24 cellular contexts compared by ENCODE assay signal in the genomic region with DNA sequence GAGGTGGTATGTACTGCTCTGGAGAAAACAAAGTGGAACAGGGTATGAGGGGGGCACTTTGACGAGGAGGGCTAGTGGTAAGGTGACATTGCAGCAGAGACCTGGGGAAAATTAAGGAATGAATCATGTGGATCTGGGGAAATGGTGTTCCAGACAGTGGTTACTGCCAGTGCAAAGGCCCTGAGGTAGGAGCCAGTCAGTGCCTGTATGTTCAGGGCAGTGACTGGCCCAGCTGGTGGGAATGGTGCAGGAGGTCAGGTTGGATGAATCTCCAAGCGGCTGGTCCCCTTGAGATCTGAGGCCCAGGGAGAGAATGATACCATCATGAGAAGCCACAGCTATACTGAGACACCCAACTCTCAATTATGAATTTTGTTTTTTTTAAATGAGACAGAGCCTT. TPM values are rescaled to one million over a fixed set of nuclear protein-coding genes. Genes with fewer than 3 reads are reported as not detected.
A peak's percentile ranks its signal among the peaks of the same experiment; 100 is the strongest.
DNase-seq lines count a peak whose midpoint lies in the region; ATAC-seq, FAIRE-seq and TF ChIP-seq lines count a peak whose summit lies in the region.
"Had no signal": no experiment of that assay in that cellular context is flagged by ENCODE, and none has a peak within 500 bp of the region (broad histone marks: within the 10 kb centered on the region; RNA-seq: fewer than 3 reads in every experiment).

No MANE protein-coding gene starts in this region.

- peaks cover 19% of the 10 kb centered on the region for H3K36me3 Mint-ChIP-seq in activated naive CD8-positive, alpha-beta T cell
- peaks cover 55% of the 10 kb centered on the region for H3K36me3 Mint-ChIP-seq in activated naive CD8-positive, alpha-beta T cell treated with anti-CD3 and anti-CD28 coated beads for 36 hours
- H3K36me3 Mint-ChIP-seq in stimulated activated memory B cell treated with anti-CD40 and anti-IgM and Interleukin-4, amounts not matched to agents 10 μg/mL and 1 μg/mL and 100 μg/mL, for 72 hours: peaks cover 36% of the 10 kb centered on the region
- no peaks in the 10 kb centered on the region for H3K36me3 Mint-ChIP-seq in nephron progenitor cell (ENCODE audit: low read depth)

- H3K4me2 ChIP-seq in OCI-LY1 (ENCODE audit: low read length) (no peak overlapping the region), K562 (ENCODE audit: insufficient read depth, low read length) (no peak overlapping the region)
- H3K4me2 ChIP-seq: smooth muscle cell had no signal

- FAIRE-seq in K562 (lab: Jason Lieb, UNC): no peak
- FAIRE-seq: endothelial cell of umbilical vein had no signal

- peaks cover 80% of the 10 kb centered on the region for H3K79me2 ChIP-seq in OCI-LY1 (ENCODE audit: insufficient read depth, low read length)
- peaks cover 14% of the 10 kb centered on the region; the same call in 2 of the 3 replicates for H3K79me2 ChIP-seq in K562 (ENCODE audit: control insufficient read depth, insufficient read depth, low read length)

- peak overlapping the region; percentile 22 for H3K4me3 Mint-ChIP-seq in activated naive CD8-positive, alpha-beta T cell
- no peak overlapping the region for H3K4me3 Mint-ChIP-seq in activated naive CD8-positive, alpha-beta T cell treated with anti-CD3 and anti-CD28 coated beads for 36 hours
- no peak overlapping the region for H3K4me3 Mint-ChIP-seq in stimulated activated memory B cell treated with anti-CD40 and anti-IgM and Interleukin-4, amounts not matched to agents 10 μg/mL and 1 μg/mL and 100 μg/mL, for 72 hours
- H3K4me3 Mint-ChIP-seq in nephron progenitor cell: no peak overlapping the region

- no peaks in the 10 kb centered on the region for H3K27me3 Mint-ChIP-seq in activated naive CD8-positive, alpha-beta T cell
- H3K27me3 Mint-ChIP-seq in activated naive CD8-positive, alpha-beta T cell treated with anti-CD3 and anti-CD28 coated beads for 36 hours: no peaks in the 10 kb centered on the region
- no peaks in the 10 kb centered on the region for H3K27me3 Mint-ChIP-seq in stimulated activated memory B cell treated with anti-CD40 and anti-IgM and Interleukin-4, amounts not matched to agents 10 μg/mL and 1 μg/mL and 100 μg/mL, for 72 hours
- H3K27me3 Mint-ChIP-seq in nephron progenitor cell (ENCODE audit: low read depth, poor library complexity): peaks cover 14% of the 10 kb centered on the region

- TF ChIP-seq EP300 in K562 (IDR thresholded peaks at IDR 0.05; ENCODE audit: low read length) (no peak), gastroesophageal sphincter (IDR thresholded peaks at IDR 0.05) (no peak)

- no peak for TF ChIP-seq CTCF in OCI-LY1 (IDR thresholded peaks at IDR 0.05; ENCODE audit: low read length)
- TF ChIP-seq CTCF in K562 (IDR thresholded peaks at IDR 0.05 in 2 of 3, conservative IDR thresholded peaks at IDR 0.05 in 1 of 3; ENCODE audit: insufficient read depth in 2 of 3, low read depth in 1 of 3, low read length in 3 of 3): no peak
- no peak for TF ChIP-seq CTCF in nephron progenitor cell (IDR thresholded peaks at IDR 0.05)
- TF ChIP-seq CTCF in gastroesophageal sphincter (IDR thresholded peaks at IDR 0.05): no peak

- H3K9me3 Mint-ChIP-seq in activated naive CD8-positive, alpha-beta T cell (ENCODE audit: low read depth): no peaks in the 10 kb centered on the region
- peaks cover 14% of the 10 kb centered on the region for H3K9me3 Mint-ChIP-seq in activated naive CD8-positive, alpha-beta T cell treated with anti-CD3 and anti-CD28 coated beads for 36 hours
- peaks cover 11% of the 10 kb centered on the region for H3K9me3 Mint-ChIP-seq in stimulated activated memory B cell treated with anti-CD40 and anti-IgM and Interleukin-4, amounts not matched to agents 10 μg/mL and 1 μg/mL and 100 μg/mL, for 72 hours
- H3K9me3 Mint-ChIP-seq in nephron progenitor cell: peaks cover 18% of the 10 kb centered on the region

- in situ Hi-C loops in K562 (cut with MboI): no loop called here

- ATAC-seq in K562 (no peak), gastroesophageal sphincter (no peak), GM21737 (IDR thresholded peaks at IDR 0.05; ENCODE audit: unreplicated experiment) (no peak)
- ATAC-seq in stimulated activated memory B cell treated with anti-CD40 and anti-IgM and Interleukin-4, amounts not matched to agents 10 μg/mL and 1 μg/mL and 100 μg/mL, for 72 hours: no peak
- ATAC-seq: heart left ventricle, left lung had no signal

- peak overlapping the region; percentile 20 for H3K27ac ChIP-seq in OCI-LY1 (ENCODE audit: low read depth, low read length, poor library complexity, severe bottlenecking)
- no peak overlapping the region for H3K27ac ChIP-seq in K562 (ENCODE audit: extremely low read depth, low read depth, low read length)
- no peak overlapping the region for H3K27ac ChIP-seq in gastroesophageal sphincter
- H3K27ac ChIP-seq: heart left ventricle, left lung, upper lobe of left lung had no signal

- H3K4me1 Mint-ChIP-seq in activated naive CD8-positive, alpha-beta T cell (ENCODE audit: low read depth): peaks cover 52% of the 10 kb centered on the region
- peaks cover 58% of the 10 kb centered on the region for H3K4me1 Mint-ChIP-seq in activated naive CD8-positive, alpha-beta T cell treated with anti-CD3 and anti-CD28 coated beads for 36 hours
- peaks cover 60% of the 10 kb centered on the region for H3K4me1 Mint-ChIP-seq in stimulated activated memory B cell treated with anti-CD40 and anti-IgM and Interleukin-4, amounts not matched to agents 10 μg/mL and 1 μg/mL and 100 μg/mL, for 72 hours
- H3K4me1 Mint-ChIP-seq in nephron progenitor cell: no peaks in the 10 kb centered on the region

- no peak for DNase-seq in activated naive CD8-positive, alpha-beta T cell treated with anti-CD3 and anti-CD28 coated beads for 36 hours
- no peak for DNase-seq in K562 (ENCODE audit: extremely low read depth in 1 of 4, low spot score in 3 of 4)
- DNase-seq in nephron progenitor cell: no peak
- DNase-seq: activated CD4-positive, alpha-beta T cell treated with anti-CD3 and anti-CD28 coated beads for 1 hour; activated T-cell treated with anti-CD3 and anti-CD28 coated beads for 4 hours; Calu3; heart left ventricle; NCI-H1105; NCI-H2081 treated with DMSO at 0.1 percent for 48 hours; NCI-H446 treated with DMSO at 0.1 percent for 48 hours; NK-92 treated with Interleukin-12 subunit alpha and Interleukin-12 subunit beta, amount 100 ng/mL, for 24 hours; stimulated activated CD4-positive, alpha-beta T cell treated with anti-CD3 and anti-CD28 coated beads, Interleukin-4, amount 100 ng/mL, for 1 hour; upper lobe of left lung had no signal

- intact Hi-C loops in K562 (cut with micrococcal nuclease): no loop called here

- no peaks in the 10 kb centered on the region for H4K20me1 ChIP-seq in OCI-LY1 (ENCODE audit: insufficient read depth, low read length)
- 0 out of 2 replicates have a peak, but pooled peaks cover 3% of the 10 kb centered on the region for H4K20me1 ChIP-seq in K562 (replicated peaks; ENCODE audit: control insufficient read depth, insufficient read depth, low read length)

- 30% methylated on average over 2 of the region's 2 CpGs for WGBS in K562 (ENCODE audit: insufficient coverage, low coverage, missing lambda C conversion rate)
- WGBS in gastroesophageal sphincter (ENCODE audit: low coverage in 1 of 2), 2 donors: 70 to 71% methylated on average over 2 of the region's 2 CpGs

- no peak overlapping the region for H3K4me3 ChIP-seq in OCI-LY1 (ENCODE audit: low read depth, low read length, poor library complexity, severe bottlenecking)
- H3K4me3 ChIP-seq in K562: no peak overlapping the region
- H3K4me3 ChIP-seq in gastroesophageal sphincter: no peak overlapping the region
- H3K4me3 ChIP-seq: HAP-1, heart left ventricle, left lung, smooth muscle cell, upper lobe of left lung had no signal

- H3K9me3 ChIP-seq in OCI-LY1 (ENCODE audit: low read length) (no peaks in the 10 kb centered on the region), K562 (replicated peaks; ENCODE audit: control insufficient read depth, insufficient read depth, low read depth, low read length) (no peaks in the 10 kb centered on the region), gastroesophageal sphincter (no peaks in the 10 kb centered on the region)
- H3K9me3 ChIP-seq: HAP-1, heart left ventricle, left lung, upper lobe of left lung had no signal

- H3K27me3 ChIP-seq in OCI-LY1 (ENCODE audit: insufficient read depth, low read length) (no peaks in the 10 kb centered on the region), K562 (ENCODE audit: control insufficient read depth in 2 of 2, insufficient read depth in 2 of 2, low read length in 2 of 2) (no peaks in the 10 kb centered on the region), gastroesophageal sphincter (peaks cover 11% of the 10 kb centered on the region)
- H3K27me3 ChIP-seq: heart left ventricle, left lung, upper lobe of left lung had no signal

- POLR2A ChIA-PET in K562 (lab: Yijun Ruan, JAX): interaction anchor here (0.6 kb wide), 1 partner anchor 12 kb away, joined by 3 read pairs; no protein-coding TSS in a partner anchor

- no peaks in the 10 kb centered on the region for H3K9me2 ChIP-seq in OCI-LY1 (ENCODE audit: low read depth, low read length)

- TF ChIP-seq POLR2A in K562 (conservative IDR thresholded peaks at IDR 0.05): no peak
- no peak for TF ChIP-seq POLR2A in gastroesophageal sphincter (IDR thresholded peaks at IDR 0.05)

- no peaks in the 10 kb centered on the region for H3K9me1 ChIP-seq in K562 (ENCODE audit: control insufficient read depth, insufficient read depth, low read length)

- H3K9ac ChIP-seq in OCI-LY1 (ENCODE audit: low read length): no peak overlapping the region
- H3K9ac ChIP-seq in K562 (ENCODE audit: insufficient read depth in 1 of 2, low read depth in 2 of 2, low read length in 2 of 2): no peak overlapping the region

- BruUV-seq in K562 (replicated peaks; lab: Mats Ljungman, UMichigan): no TSS peak

- H3F3A ChIP-seq in OCI-LY1 (ENCODE audit: insufficient read depth, low read length): no peaks in the 10 kb centered on the region

- no peak for TF ChIP-seq RAD21 in K562 (CRISPR knock-in tag; conservative IDR thresholded peaks at IDR 0.05 in 1 of 2, IDR thresholded peaks at IDR 0.05 in 1 of 2)

- CTCF ChIA-PET in K562 (lab: Yijun Ruan, JAX; ENCODE audit: low intra/inter-chr PET ratio): no interaction called here

- peaks cover 55% of the 10 kb centered on the region for H3K36me3 ChIP-seq in OCI-LY1 (ENCODE audit: insufficient read depth, low read length)
- H3K36me3 ChIP-seq in K562 (ENCODE audit: control insufficient read depth, insufficient read depth, low read length): no peaks in the 10 kb centered on the region
- no peaks in the 10 kb centered on the region for H3K36me3 ChIP-seq in gastroesophageal sphincter
- H3K36me3 ChIP-seq: HAP-1, upper lobe of left lung had no signal

- H3K4me1 ChIP-seq in OCI-LY1 (ENCODE audit: insufficient read depth, low read length, severe bottlenecking) (peaks cover 35% of the 10 kb centered on the region), K562 (replicated peaks in 1 of 2; ENCODE audit: control insufficient read depth in 2 of 2, insufficient read depth in 2 of 2, low read length in 2 of 2) (peaks cover 6 to 26% of the 10 kb centered on the region in 2 experiments; a peak in 4 of 5 replicates), gastroesophageal sphincter (no peaks in the 10 kb centered on the region)
- H3K4me1 ChIP-seq: HAP-1 had no signal

- H2AFZ ChIP-seq in OCI-LY1 (ENCODE audit: low read length) (no peak overlapping the region), K562 (ENCODE audit: low read depth, low read length) (no peak overlapping the region)

- H3K27ac Mint-ChIP-seq in activated naive CD8-positive, alpha-beta T cell: peak overlapping the region; percentile 72
- H3K27ac Mint-ChIP-seq in activated naive CD8-positive, alpha-beta T cell treated with anti-CD3 and anti-CD28 coated beads for 36 hours: no peak overlapping the region
- peak overlapping the region; percentile 81 for H3K27ac Mint-ChIP-seq in stimulated activated memory B cell treated with anti-CD40 and anti-IgM and Interleukin-4, amounts not matched to agents 10 μg/mL and 1 μg/mL and 100 μg/mL, for 72 hours
- H3K27ac Mint-ChIP-seq in nephron progenitor cell: no peak overlapping the region

RNA-seq across cellular contexts. Expression of a gene that starts 4.9 kb away (rescaled TPM):
- 10 to 100 TPM; 65.2 to 65.7 TPM for total RNA-seq in activated naive CD8-positive, alpha-beta T cell treated with anti-CD3 and anti-CD28 coated beads for 36 hours
- 12.0 and 34.0 TPM in 2 replicates for total RNA-seq in K562 (2011; cell fraction: chromatin; rRNA removed; ENCODE audit: low replicate concordance)
- total RNA-seq in K562 (2011; cell fraction: nucleolus; rRNA removed): 15.5 and 23.5 TPM in 2 replicates
- total RNA-seq in K562 (2011; cell fraction: nucleoplasm; rRNA removed): 12.6 and 13.2 TPM in 2 replicates
- total RNA-seq in K562 (2014; rRNA removed): 13.6 and 13.7 TPM in 2 replicates
- total RNA-seq in K562 (2014; rRNA removed; fragmentation: Illumina TruSeq; extraction: Trizol): 8.7 and 9.4 TPM in 2 replicates
- total RNA-seq in K562 (2015; rRNA removed; fragmentation: Illumina TruSeq; extraction: Trizol): 19.1 and 19.7 TPM in 2 replicates
- 17.3 and 20.1 TPM in 2 replicates for total RNA-seq in K562 (2021)
- polyA plus RNA-seq in K562 (2011; rRNA removed): 8.4 and 18.5 TPM in 2 replicates
- polyA plus RNA-seq in K562 (2011; cell fraction: cytosol; rRNA removed): 7.1 and 10.6 TPM in 2 replicates
- 19.2 and 28.2 TPM in 2 replicates for polyA plus RNA-seq in K562 (2011; cell fraction: nucleus; rRNA removed)
- polyA plus RNA-seq in K562 (2012): 18.1 and 29.2 TPM in 2 replicates
- polyA plus RNA-seq in K562 (2014; fragmentation: Illumina TruSeq; extraction: Trizol): 12.4 and 13.3 TPM in 2 replicates
- 1 to 10 TPM in 1 of 2 experiments, under 1 TPM in 1; 0.46 to 1.3 TPM for polyA plus RNA-seq in K562 (2014; fragmentation: Nextera tagmentation; extraction: Ambion mirVana)
- polyA plus RNA-seq in K562 (2014; rRNA removed): 10.9 and 11.1 TPM in 2 replicates
- polyA minus RNA-seq in K562 (2011; rRNA and poly(A)+ RNA removed): 10.3 and 18.3 TPM in 2 replicates
- 4.7 and 11.8 TPM in 2 replicates for polyA minus RNA-seq in K562 (2011; cell fraction: cytosol; rRNA and poly(A)+ RNA removed)
- polyA minus RNA-seq in K562 (2011; cell fraction: nucleus; rRNA and poly(A)+ RNA removed): 12.7 and 24.3 TPM in 2 replicates
- total RNA-seq in gastroesophageal sphincter: 1 to 10 TPM; 2.3 to 7.8 (median 5.7) TPM
- total RNA-seq: endothelial cell of umbilical vein, LHCN-M2, SK-MEL-5, smooth muscle cell had no signal
- polyA plus RNA-seq: endothelial cell of umbilical vein, smooth muscle cell had no signal

RNA-seq across cellular contexts. Expression of a gene that starts 10.2 kb away (rescaled TPM):
- 10 to 100 TPM; 25.7 to 26.1 TPM for total RNA-seq in activated naive CD8-positive, alpha-beta T cell treated with anti-CD3 and anti-CD28 coated beads for 36 hours
- total RNA-seq in K562 (2011; cell fraction: chromatin; rRNA removed; ENCODE audit: low replicate concordance): 17.3 and 38.7 TPM in 2 replicates
- total RNA-seq in K562 (2011; cell fraction: nucleolus; rRNA removed): 28.7 and 29.6 TPM in 2 replicates
- total RNA-seq in K562 (2011; cell fraction: nucleoplasm; rRNA removed): 21.3 and 22.0 TPM in 2 replicates
- 20.0 and 25.9 TPM in 2 replicates for total RNA-seq in K562 (2014; rRNA removed)
- 3.0 and 4.8 TPM in 2 replicates for total RNA-seq in K562 (2014; rRNA removed; fragmentation: Illumina TruSeq; extraction: Trizol)
- 8.6 and 8.9 TPM in 2 replicates for total RNA-seq in K562 (2015; rRNA removed; fragmentation: Illumina TruSeq; extraction: Trizol)
- total RNA-seq in K562 (2021): 19.4 and 26.3 TPM in 2 replicates
- 8.7 and 13.4 TPM in 2 replicates for polyA plus RNA-seq in K562 (2011; rRNA removed)
- 12.2 and 22.2 TPM in 2 replicates for polyA plus RNA-seq in K562 (2011; cell fraction: cytosol; rRNA removed)
- polyA plus RNA-seq in K562 (2011; cell fraction: nucleus; rRNA removed): 20.1 and 35.1 TPM in 2 replicates
- 10.3 and 10.8 TPM in 2 replicates for polyA plus RNA-seq in K562 (2012)
- polyA plus RNA-seq in K562 (2014; fragmentation: Illumina TruSeq; extraction: Trizol): 9.6 and 17.7 TPM in 2 replicates
- polyA plus RNA-seq in K562 (2014; fragmentation: Nextera tagmentation; extraction: Ambion mirVana): under 1 TPM; 0.75 to 0.83 TPM
- 19.8 and 24.8 TPM in 2 replicates for polyA plus RNA-seq in K562 (2014; rRNA removed)
- polyA minus RNA-seq in K562 (2011; rRNA and poly(A)+ RNA removed): 3.0 and 4.7 TPM in 2 replicates
- 8.7 and 11.1 TPM in 2 replicates for polyA minus RNA-seq in K562 (2011; cell fraction: cytosol; rRNA and poly(A)+ RNA removed)
- 17.0 and 18.8 TPM in 2 replicates for polyA minus RNA-seq in K562 (2011; cell fraction: nucleus; rRNA and poly(A)+ RNA removed)
- total RNA-seq in gastroesophageal sphincter: 1 to 10 TPM in 2 of 4 donors, under 1 TPM in 1, not detected in 1; 0.78 to 5.8 (median 1.7) TPM
- total RNA-seq: LHCN-M2 had no signal

RNA-seq across cellular contexts. Expression of a gene that starts 38.0 kb away (rescaled TPM):
- 10 to 100 TPM; 29.8 to 31.3 TPM for total RNA-seq in activated naive CD8-positive, alpha-beta T cell treated with anti-CD3 and anti-CD28 coated beads for 36 hours
- total RNA-seq in K562 (2011; cell fraction: chromatin; rRNA removed; ENCODE audit: low replicate concordance): 67.3 and 119 TPM in 2 replicates
- 65.3 and 66.5 TPM in 2 replicates for total RNA-seq in K562 (2011; cell fraction: nucleolus; rRNA removed)
- 53.5 and 66.7 TPM in 2 replicates for total RNA-seq in K562 (2011; cell fraction: nucleoplasm; rRNA removed)
- total RNA-seq in K562 (2014; rRNA removed): 57.4 and 61.8 TPM in 2 replicates
- total RNA-seq in K562 (2014; rRNA removed; fragmentation: Illumina TruSeq; extraction: Trizol): 23.6 and 29.4 TPM in 2 replicates
- 34.6 and 36.1 TPM in 2 replicates for total RNA-seq in K562 (2015; rRNA removed; fragmentation: Illumina TruSeq; extraction: Trizol)
- total RNA-seq in K562 (2021): 59.1 and 63.2 TPM in 2 replicates
- polyA plus RNA-seq in K562 (2011; rRNA removed): 29.1 and 39.3 TPM in 2 replicates
- polyA plus RNA-seq in K562 (2011; cell fraction: cytosol; rRNA removed): 22.8 and 30.6 TPM in 2 replicates
- polyA plus RNA-seq in K562 (2011; cell fraction: nucleus; rRNA removed): 113 and 133 TPM in 2 replicates
- polyA plus RNA-seq in K562 (2012): 47.5 and 50.8 TPM in 2 replicates
- polyA plus RNA-seq in K562 (2014; fragmentation: Illumina TruSeq; extraction: Trizol): 56.2 and 56.7 TPM in 2 replicates
- 1 to 10 TPM; 1.2 to 2.7 TPM for polyA plus RNA-seq in K562 (2014; fragmentation: Nextera tagmentation; extraction: Ambion mirVana)
- 66.6 and 66.8 TPM in 2 replicates for polyA plus RNA-seq in K562 (2014; rRNA removed)
- 17.1 and 20.3 TPM in 2 replicates for polyA minus RNA-seq in K562 (2011; rRNA and poly(A)+ RNA removed)
- polyA minus RNA-seq in K562 (2011; cell fraction: cytosol; rRNA and poly(A)+ RNA removed): 18.3 and 21.0 TPM in 2 replicates
- polyA minus RNA-seq in K562 (2011; cell fraction: nucleus; rRNA and poly(A)+ RNA removed): 21.3 and 30.1 TPM in 2 replicates
- total RNA-seq in gastroesophageal sphincter: 100 to 1,000 TPM in 3 of 4 donors, 10 to 100 TPM in 1; 94.1 to 129 (median 104) TPM

RNA-seq across cellular contexts. Expression of a gene that starts 40.1 kb away (rescaled TPM):
- 10 to 100 TPM; 56.0 to 62.9 TPM for total RNA-seq in activated naive CD8-positive, alpha-beta T cell treated with anti-CD3 and anti-CD28 coated beads for 36 hours
- 45.9 and 112 TPM in 2 replicates for total RNA-seq in K562 (2011; cell fraction: chromatin; rRNA removed; ENCODE audit: low replicate concordance)
- 96.6 and 107 TPM in 2 replicates for total RNA-seq in K562 (2011; cell fraction: nucleolus; rRNA removed)
- total RNA-seq in K562 (2011; cell fraction: nucleoplasm; rRNA removed): 72.1 and 74.9 TPM in 2 replicates
- total RNA-seq in K562 (2014; rRNA removed): 23.8 and 33.5 TPM in 2 replicates
- 12.3 and 16.4 TPM in 2 replicates for total RNA-seq in K562 (2014; rRNA removed; fragmentation: Illumina TruSeq; extraction: Trizol)
- total RNA-seq in K562 (2015; rRNA removed; fragmentation: Illumina TruSeq; extraction: Trizol): 21.9 and 24.4 TPM in 2 replicates
- 31.1 and 33.1 TPM in 2 replicates for total RNA-seq in K562 (2021)
- 29.8 and 46.5 TPM in 2 replicates for polyA plus RNA-seq in K562 (2011; rRNA removed)
- polyA plus RNA-seq in K562 (2011; cell fraction: cytosol; rRNA removed): 43.8 and 51.1 TPM in 2 replicates
- polyA plus RNA-seq in K562 (2011; cell fraction: nucleus; rRNA removed): 180 and 195 TPM in 2 replicates
- polyA plus RNA-seq in K562 (2012): 29.9 and 65.7 TPM in 2 replicates
- polyA plus RNA-seq in K562 (2014; fragmentation: Illumina TruSeq; extraction: Trizol): 32.3 and 33.2 TPM in 2 replicates
- 1 to 10 TPM; 2.4 to 6.1 TPM for polyA plus RNA-seq in K562 (2014; fragmentation: Nextera tagmentation; extraction: Ambion mirVana)
- polyA plus RNA-seq in K562 (2014; rRNA removed): 32.9 and 36.4 TPM in 2 replicates
- 22.3 and 35.9 TPM in 2 replicates for polyA minus RNA-seq in K562 (2011; rRNA and poly(A)+ RNA removed)
- polyA minus RNA-seq in K562 (2011; cell fraction: cytosol; rRNA and poly(A)+ RNA removed): 21.0 and 22.6 TPM in 2 replicates
- 18.7 and 34.9 TPM in 2 replicates for polyA minus RNA-seq in K562 (2011; cell fraction: nucleus; rRNA and poly(A)+ RNA removed)
- total RNA-seq in gastroesophageal sphincter: 10 to 100 TPM; 44.0 to 68.8 (median 60.1) TPM

RNA-seq across cellular contexts. Expression of a gene that starts 57.0 kb away (rescaled TPM):
- under 1 TPM; 0.22 to 0.64 TPM for total RNA-seq in activated naive CD8-positive, alpha-beta T cell treated with anti-CD3 and anti-CD28 coated beads for 36 hours
- total RNA-seq in K562 (2011; cell fraction: chromatin; rRNA removed; ENCODE audit: low replicate concordance): 19.5 and 33.3 TPM in 2 replicates
- 14.5 and 17.5 TPM in 2 replicates for total RNA-seq in K562 (2011; cell fraction: nucleolus; rRNA removed)
- 15.2 and 15.6 TPM in 2 replicates for total RNA-seq in K562 (2011; cell fraction: nucleoplasm; rRNA removed)
- 0.59 and 2.0 TPM in 2 replicates for total RNA-seq in K562 (2014; rRNA removed)
- 1.1 and 1.5 TPM in 2 replicates for total RNA-seq in K562 (2014; rRNA removed; fragmentation: Illumina TruSeq; extraction: Trizol)
- total RNA-seq in K562 (2015; rRNA removed; fragmentation: Illumina TruSeq; extraction: Trizol): 2.1 and 2.2 TPM in 2 replicates
- 8.0 and 10.6 TPM in 2 replicates for total RNA-seq in K562 (2021)
- 9.1 and 40.9 TPM in 2 replicates for polyA plus RNA-seq in K562 (2011; rRNA removed)
- 9.2 and 36.7 TPM in 2 replicates for polyA plus RNA-seq in K562 (2011; cell fraction: cytosol; rRNA removed)
- 23.7 and 50.5 TPM in 2 replicates for polyA plus RNA-seq in K562 (2011; cell fraction: nucleus; rRNA removed)
- 7.4 and 20.1 TPM in 2 replicates for polyA plus RNA-seq in K562 (2012)
- 2.4 and 4.3 TPM in 2 replicates for polyA plus RNA-seq in K562 (2014; fragmentation: Illumina TruSeq; extraction: Trizol)
- polyA plus RNA-seq in K562 (2014; fragmentation: Nextera tagmentation; extraction: Ambion mirVana): 1 to 10 TPM; 1.2 to 2.2 TPM
- 2.5 and 5.4 TPM in 2 replicates for polyA plus RNA-seq in K562 (2014; rRNA removed)
- 6.5 and 24.5 TPM in 2 replicates for polyA minus RNA-seq in K562 (2011; rRNA and poly(A)+ RNA removed)
- polyA minus RNA-seq in K562 (2011; cell fraction: cytosol; rRNA and poly(A)+ RNA removed): 23.9 and 64.6 TPM in 2 replicates
- 16.2 and 39.1 TPM in 2 replicates for polyA minus RNA-seq in K562 (2011; cell fraction: nucleus; rRNA and poly(A)+ RNA removed)
- total RNA-seq in gastroesophageal sphincter: 100 to 1,000 TPM; 246 to 757 (median 594) TPM
- total RNA-seq: endothelial cell of umbilical vein, SK-MEL-5 had no signal

Comparison
In these comparisons a context has a peak if more than half of its experiments do, and no peak if none do; other contexts are left out.
1. H3K27ac Mint-ChIP-seq: peak in activated naive CD8-positive, alpha-beta T cell (single experiment) and stimulated activated memory B cell treated with anti-CD40 and anti-IgM and Interleukin-4, amounts not matched to agents 10 μg/mL and 1 μg/mL and 100 μg/mL, for 72 hours (single experiment); none in activated naive CD8-positive, alpha-beta T cell treated with anti-CD3 and anti-CD28 coated beads for 36 hours (single experiment) and nephron progenitor cell (single experiment).